Comparison of ENCODE assay signal across 12 cellular contexts in the genomic region with DNA sequence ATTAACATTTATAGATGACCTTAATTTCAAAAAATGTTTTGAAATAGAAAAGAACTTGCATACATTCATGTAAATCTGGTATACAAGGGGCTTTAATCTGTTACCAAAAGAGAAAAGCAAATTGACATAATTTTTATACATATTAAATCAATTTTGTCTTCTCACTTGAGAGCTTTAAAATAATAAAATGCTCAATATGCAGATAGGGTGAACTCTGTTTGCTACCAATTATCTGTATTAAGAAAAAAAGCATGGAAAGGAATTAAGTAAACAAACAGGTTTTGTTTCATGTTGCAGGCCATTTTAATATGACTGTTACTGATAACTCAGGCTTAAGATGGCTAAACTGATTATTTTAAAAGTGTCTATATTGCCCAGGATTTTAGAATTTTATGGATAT. TPM values are rescaled to one million over a fixed set of nuclear protein-coding genes. Genes with fewer than 3 reads are reported as not detected.
"Had no signal": no experiment of that assay in that cellular context is flagged by ENCODE, and none has a peak within 500 bp of the region (broad histone marks: within the 10 kb centered on the region; RNA-seq: fewer than 3 reads in every experiment).

No MANE protein-coding gene starts in this region.

- H3K36me3 ChIP-seq: HAP-1 had no signal

- H3K9ac ChIP-seq: GM23248 had no signal

- DNase-seq: GM23248, GOT3, H7, H9, HCEC 1CT, HFFc6 had no signal

- H2AFZ ChIP-seq: GM23248, GM23338 had no signal

- H3K27ac ChIP-seq: GM23248 had no signal

- H3K4me2 ChIP-seq: GM23338 had no signal

- H3K4me3 ChIP-seq: GM23248, GM23338, HAP-1 had no signal

- H3K9me3 ChIP-seq: HAP-1 had no signal

- ATAC-seq: GM23338, HCT116 had no signal

- FAIRE-seq: H1, H54 had no signal

- H3K4me1 ChIP-seq: HAP-1 had no signal

RNA-seq across cellular contexts. Expression of a gene that starts 6.0 kb away (rescaled TPM):
- total RNA-seq: GM23248, GM23338, H1, H4, H7, H9, HFFc6 had no signal
- polyA plus RNA-seq: GM23248, GM23338, H1 had no signal
